16 cellular contexts compared by ENCODE assay signal in genomic region chr3:66655673-66656072, GRCh38.
"Had no signal": no experiment of that assay in that cellular context is flagged by ENCODE, and none has a peak within 500 bp of the region (broad histone marks: within the 10 kb centered on the region; RNA-seq: fewer than 3 reads in every experiment).

No MANE protein-coding gene starts in this region.

- H3K36me3 ChIP-seq: suprapubic skin, transverse colon had no signal

- H3K4me1 ChIP-seq: transverse colon had no signal

- DNase-seq: activated B cell treated with CpG ODN at 0.5 μM for 24 hours; activated CD4-positive, alpha-beta T cell treated with anti-CD3 and anti-CD28 coated beads, Interleukin-2, amount 10 ng/mL, durations not matched to agents 24 days and 14 days; activated CD8-positive, alpha-beta T cell treated with anti-CD3 and anti-CD28 coated beads, Interleukin-2, amount 10 ng/mL, durations not matched to agents 7 days and 5 days; activated naive CD4-positive, alpha-beta T cell treated with anti-CD3 and anti-CD28 coated beads for 36 hours; activated T-cell treated with anti-CD3 and anti-CD28 coated beads, Interleukin-2, amount 50 U/mL, for 24 hours; aorta; effector memory CD4-positive, alpha-beta T cell; posterior cingulate gyrus; stimulated activated CD4-positive, alpha-beta T cell treated with anti-CD3 and anti-CD28 coated beads, Interleukin-2, amount 100 ng/mL, for 24 hours; stimulated activated naive CD8-positive, alpha-beta T cell treated with anti-CD3 and anti-CD28 coated beads, Interleukin-15, Interleukin-2, amounts not matched to agents 100 U/mL and 50 U/mL, for 24 hours; transverse colon had no signal

- H3K27ac Mint-ChIP-seq: activated B cell treated with CpG ODN at 0.5 μM for 24 hours; activated CD4-positive, alpha-beta T cell treated with anti-CD3 and anti-CD28 coated beads, Interleukin-2, amount 10 ng/mL, durations not matched to agents 24 days and 14 days; activated CD8-positive, alpha-beta T cell treated with anti-CD3 and anti-CD28 coated beads, Interleukin-2, amount 10 ng/mL, durations not matched to agents 7 days and 5 days; activated naive CD4-positive, alpha-beta T cell treated with anti-CD3 and anti-CD28 coated beads for 36 hours; activated T-cell treated with anti-CD3 and anti-CD28 coated beads, Interleukin-2, amount 50 U/mL, for 24 hours; activated T-helper 2 cell treated with anti-CD3 and anti-CD28 coated beads, Interferon-gamma antibody, Interleukin-2, Interleukin-4, amounts not matched to agents 10 μg/mL and 5 μg/mL and 100 μg/mL, durations not matched to agents 14 hours and 24 hours and 36 hours; T-helper 2 cell treated with Interferon-gamma antibody and Interleukin-4, amounts not matched to agents 5 μg/mL and 100 μg/mL, for 36 hours had no signal

- H3K4me3 Mint-ChIP-seq: activated B cell treated with CpG ODN at 0.5 μM for 24 hours; activated CD4-positive, alpha-beta T cell treated with anti-CD3 and anti-CD28 coated beads, Interleukin-2, amount 10 ng/mL, durations not matched to agents 24 days and 14 days; activated CD8-positive, alpha-beta T cell treated with anti-CD3 and anti-CD28 coated beads, Interleukin-2, amount 10 ng/mL, durations not matched to agents 7 days and 5 days; activated naive CD4-positive, alpha-beta T cell treated with anti-CD3 and anti-CD28 coated beads for 36 hours; activated T-cell treated with anti-CD3 and anti-CD28 coated beads, Interleukin-2, amount 50 U/mL, for 24 hours; T-helper 2 cell treated with Interferon-gamma antibody and Interleukin-4, amounts not matched to agents 5 μg/mL and 100 μg/mL, for 36 hours had no signal

- H3K27ac ChIP-seq: hepatocyte, suprapubic skin, transverse colon had no signal

- H3K4me3 ChIP-seq: hepatocyte, lung, suprapubic skin, transverse colon had no signal

- H3K9me3 ChIP-seq: suprapubic skin, transverse colon had no signal

- H3K27me3 ChIP-seq: hepatocyte, suprapubic skin, transverse colon had no signal

- ATAC-seq: activated CD8-positive, alpha-beta T cell treated with anti-CD3 and anti-CD28 coated beads, Interleukin-2, amount 10 ng/mL, durations not matched to agents 7 days and 5 days; stimulated activated naive CD8-positive, alpha-beta T cell treated with anti-CD3 and anti-CD28 coated beads, Interleukin-15, Interleukin-2, amounts not matched to agents 100 U/mL and 50 U/mL, for 24 hours had no signal

- H3K9me3 Mint-ChIP-seq: activated B cell treated with CpG ODN at 0.5 μM for 24 hours; activated CD4-positive, alpha-beta T cell treated with anti-CD3 and anti-CD28 coated beads, Interleukin-2, amount 10 ng/mL, durations not matched to agents 24 days and 14 days; activated naive CD4-positive, alpha-beta T cell treated with anti-CD3 and anti-CD28 coated beads for 36 hours; activated T-cell treated with anti-CD3 and anti-CD28 coated beads, Interleukin-2, amount 50 U/mL, for 24 hours; activated T-helper 2 cell treated with anti-CD3 and anti-CD28 coated beads, Interferon-gamma antibody, Interleukin-2, Interleukin-4, amounts not matched to agents 10 μg/mL and 5 μg/mL and 100 μg/mL, durations not matched to agents 14 hours and 24 hours and 36 hours; T-helper 2 cell treated with Interferon-gamma antibody and Interleukin-4, amounts not matched to agents 5 μg/mL and 100 μg/mL, for 36 hours had no signal

- H3K4me1 Mint-ChIP-seq: activated B cell treated with CpG ODN at 0.5 μM for 24 hours; activated CD4-positive, alpha-beta T cell treated with anti-CD3 and anti-CD28 coated beads, Interleukin-2, amount 10 ng/mL, durations not matched to agents 24 days and 14 days had no signal
